In genomic region chr6:141464490-141464889, GRCh38 we compare ENCODE assay signal across 8 cellular contexts.
DNase-seq lines count a peak whose midpoint lies in the region; ATAC-seq and TF ChIP-seq lines count a peak whose summit lies in the region.

No MANE protein-coding gene starts in this region.

- no peaks in the 10 kb centered on the region for H3K4me1 Mint-ChIP-seq in type B pancreatic cell (ENCODE audit: unreplicated experiment)

- no peaks in the 10 kb centered on the region for H3K4me1 ChIP-seq in lower lobe of right lung

- DNase-seq in D341Med (ENCODE audit: low spot score) (peak; percentile 29), lower lobe of right lung (no peak), SIG-M5 (lab: John Stamatoyannopoulos, UW) (no peak), CD1c-positive myeloid dendritic cell (ENCODE audit: extremely low spot score) (no peak), type B pancreatic cell (ENCODE audit: extremely low spot score, unreplicated experiment) (no peak)

- intact Hi-C loops in lower lobe of right lung (cut with DNase I) = no loop called here

- H3K4me3 Mint-ChIP-seq in type B pancreatic cell = no peak overlapping the region

- no peaks in the 10 kb centered on the region for H3K36me3 ChIP-seq in lower lobe of right lung

- H3K36me3 Mint-ChIP-seq in type B pancreatic cell = no peaks in the 10 kb centered on the region

- no peaks in the 10 kb centered on the region for H3K9me3 ChIP-seq in lower lobe of right lung

- ATAC-seq in GM21360 (IDR thresholded peaks at IDR 0.05; ENCODE audit: unreplicated experiment) (peak; percentile 76), HG03575 (IDR thresholded peaks at IDR 0.05; ENCODE audit: extremely low read depth, insufficient number of reproducible peaks, low FRiP score, unreplicated experiment) (peak; percentile 63), SK-N-SH treated with all-trans-retinoic acid at 6 μM for 48 hours (peak; percentile 56; the same call in 2 of the 3 replicates), lower lobe of right lung (peak; percentile 25 to 75)

- H3K27me3 Mint-ChIP-seq in type B pancreatic cell = no peaks in the 10 kb centered on the region

- H3K27ac Mint-ChIP-seq in type B pancreatic cell = no peak overlapping the region

- no peaks in the 10 kb centered on the region for H3K27me3 ChIP-seq in lower lobe of right lung (ENCODE audit: low read depth)

- no peak overlapping the region for H3K4me3 ChIP-seq in lower lobe of right lung

- H3K27ac ChIP-seq in lower lobe of right lung = no peak overlapping the region

- H3K9me3 Mint-ChIP-seq in type B pancreatic cell = no peaks in the 10 kb centered on the region

- TF ChIP-seq CTCF in lower lobe of right lung (IDR thresholded peaks at IDR 0.05) = no peak
- TF ChIP-seq CTCF in type B pancreatic cell (conservative IDR thresholded peaks at IDR 0.05) = no peak

TF ChIP-seq in SK-N-SH treated with all-trans-retinoic acid at 6 μM for 48 hours, 23 proteins besides CTCF, POLR2A, EP300 and RAD21:
- TF ChIP-seq ZNF70 (CRISPR knock-in tag; IDR thresholded peaks at IDR 0.05) = no peak
- TF ChIP-seq TOX (CRISPR knock-in tag; IDR thresholded peaks at IDR 0.05; ENCODE audit: borderline replicate concordance) = no peak
- TF ChIP-seq PPARA (CRISPR knock-in tag; IDR thresholded peaks at IDR 0.05; ENCODE audit: borderline replicate concordance) = no peak
- no peak for TF ChIP-seq TCF4 (CRISPR knock-in tag; IDR thresholded peaks at IDR 0.05; ENCODE audit: borderline replicate concordance)
- TF ChIP-seq GLIS3 (CRISPR knock-in tag; IDR thresholded peaks at IDR 0.05) = no peak
- TF ChIP-seq OSR1 (CRISPR knock-in tag; IDR thresholded peaks at IDR 0.05) = no peak
- no peak for TF ChIP-seq ZNF8 (CRISPR knock-in tag; IDR thresholded peaks at IDR 0.05)
